In the genomic region with DNA sequence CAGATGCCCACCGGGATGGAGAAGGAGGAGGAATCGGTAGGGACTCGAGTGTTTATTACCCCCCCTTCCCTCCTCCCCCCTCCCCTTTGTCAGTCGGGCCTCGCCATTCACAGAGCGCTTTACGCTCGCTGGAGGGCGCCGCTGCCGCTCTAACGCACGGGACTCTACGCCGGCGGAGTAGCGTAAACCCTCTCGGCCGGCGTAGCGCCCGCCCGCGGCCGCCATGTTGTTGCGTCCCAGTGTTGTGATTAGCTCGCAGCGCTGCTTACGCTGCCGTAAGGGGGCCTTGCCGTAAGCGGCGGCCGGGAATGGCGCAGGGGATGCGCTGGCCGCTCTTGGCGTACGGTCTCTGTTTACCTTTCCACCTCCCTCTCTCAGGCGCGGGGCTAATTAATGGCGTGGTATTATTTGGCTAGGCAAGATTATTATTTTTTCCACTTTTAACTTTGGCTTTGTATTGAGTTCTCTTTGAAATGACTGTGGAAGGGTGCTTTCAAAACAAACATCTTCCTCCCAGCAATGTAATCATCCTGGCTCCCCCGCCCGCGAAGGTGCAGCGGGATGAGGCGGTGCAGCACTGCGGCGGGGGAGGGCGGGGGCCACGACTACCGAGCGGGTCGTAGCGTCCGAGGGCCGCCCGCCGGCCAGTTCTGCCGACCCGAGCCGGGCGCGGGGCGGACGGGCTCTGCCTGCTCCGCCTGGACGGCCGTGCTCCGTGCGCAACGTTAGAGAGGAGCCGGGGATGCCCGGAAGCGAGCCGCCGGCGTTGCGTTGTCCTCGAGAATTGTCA, we compare ENCODE assay signal across 8 cellular contexts. TPM values are rescaled to one million over a fixed set of nuclear protein-coding genes. Genes with fewer than 3 reads are reported as not detected.
DNase-seq lines count a peak whose midpoint lies in the region; ATAC-seq and TF ChIP-seq lines count a peak whose summit lies in the region.

No MANE protein-coding gene starts in this region.

- 0 to 1% methylated on average over 35 to 75 of the region's 80 CpGs for WGBS in testis, 2 donors

- POLR2A ChIA-PET in GM10248 (lab: Yijun Ruan, JAX): interaction anchor here (0.6 to 0.7 kb wide), 3 partner anchors 47 to 1340 kb away, joined by 3 to 6 read pairs (median 4); no protein-coding TSS in a partner anchor

- ATAC-seq in HG02678 (IDR thresholded peaks at IDR 0.05; ENCODE audit: unreplicated experiment): peak; percentile 48
- peak; percentile 95 for ATAC-seq in omental fat pad (ENCODE audit: low FRiP score)

- H3K27me3 Mint-ChIP-seq in activated naive CD8-positive, alpha-beta T cell treated with anti-CD3 and anti-CD28 coated beads for 36 hours: no peaks in the 10 kb centered on the region
- H3K27me3 Mint-ChIP-seq in glutamatergic neuron (ENCODE audit: unreplicated experiment): peaks cover 10% of the 10 kb centered on the region

- intact Hi-C loops in testis (cut with DNase I; ENCODE audit: low total_unique reads): no loop called here

- no peaks in the 10 kb centered on the region for H3K36me3 ChIP-seq in testis (ENCODE audit: low read depth, missing control alignments)

- no peaks in the 10 kb centered on the region for H3K9me3 ChIP-seq in testis

- no peak for TF ChIP-seq POLR2A in testis (IDR thresholded peaks at IDR 0.05)

- H3K36me3 Mint-ChIP-seq in activated naive CD8-positive, alpha-beta T cell treated with anti-CD3 and anti-CD28 coated beads for 36 hours: peaks cover 10% of the 10 kb centered on the region
- H3K36me3 Mint-ChIP-seq in glutamatergic neuron (ENCODE audit: unreplicated experiment): no peaks in the 10 kb centered on the region

- H3K27ac Mint-ChIP-seq in activated naive CD8-positive, alpha-beta T cell treated with anti-CD3 and anti-CD28 coated beads for 36 hours: peak overlapping the region; percentile 96
- H3K27ac Mint-ChIP-seq in glutamatergic neuron (ENCODE audit: unreplicated experiment): peak overlapping the region; percentile 98

- peak overlapping the region; percentile 98 to 100 for H3K27ac ChIP-seq in testis

- no peaks in the 10 kb centered on the region for H3K9me3 Mint-ChIP-seq in activated naive CD8-positive, alpha-beta T cell treated with anti-CD3 and anti-CD28 coated beads for 36 hours
- peaks cover 10% of the 10 kb centered on the region for H3K9me3 Mint-ChIP-seq in glutamatergic neuron (ENCODE audit: unreplicated experiment)

- H3K4me3 ChIP-seq in testis: peak overlapping the region; percentile 78 to 99

- TF ChIP-seq CTCF in GM10248 (IDR thresholded peaks at IDR 0.05; ENCODE audit: control extremely low read depth, extremely low read depth, low read depth, missing control alignments) (peak; percentile 52), glutamatergic neuron (IDR thresholded peaks at IDR 0.05; ENCODE audit: partially characterized antibody, unreplicated experiment) (peak; percentile 26), omental fat pad (IDR thresholded peaks at IDR 0.05) (no peak), testis (IDR thresholded peaks at IDR 0.05) (peak; percentile 24 to 40 (median 27))

- peak overlapping the region; percentile 90 for H3K4me3 Mint-ChIP-seq in activated naive CD8-positive, alpha-beta T cell treated with anti-CD3 and anti-CD28 coated beads for 36 hours
- H3K4me3 Mint-ChIP-seq in glutamatergic neuron (ENCODE audit: unreplicated experiment): peak overlapping the region; percentile 97

- no peaks in the 10 kb centered on the region for H3K27me3 ChIP-seq in testis

- CTCF ChIA-PET in GM10248 (lab: Yijun Ruan, JAX): interaction anchor here (0.6 to 1.4 kb wide), 4 partner anchors 10 to 136 kb away, joined by 3 to 4 read pairs (median 4); no protein-coding TSS in a partner anchor

- H3K4me1 ChIP-seq in testis: peaks cover 18% of the 10 kb centered on the region

- DNase-seq in GM10248 (ENCODE audit: extremely low spot score) (peak; percentile 84), NCI-H1105 (lab: John Stamatoyannopoulos, UW) (peak; percentile 90), SKM-1 (lab: John Stamatoyannopoulos, UW; ENCODE audit: unreplicated experiment) (peak; percentile 81), glutamatergic neuron (peak; percentile 93), omental fat pad (ENCODE audit: low spot score) (peak; percentile 83), testis (peak; percentile 96)
- DNase-seq in activated naive CD8-positive, alpha-beta T cell treated with anti-CD3 and anti-CD28 coated beads for 36 hours: peak; percentile 90

- H3K4me1 Mint-ChIP-seq in activated naive CD8-positive, alpha-beta T cell treated with anti-CD3 and anti-CD28 coated beads for 36 hours: peaks cover 39% of the 10 kb centered on the region
- H3K4me1 Mint-ChIP-seq in glutamatergic neuron (ENCODE audit: low read depth, unreplicated experiment): peaks cover 11% of the 10 kb centered on the region

RNA-seq across cellular contexts. Expression of a gene that starts 0.8 kb away (rescaled TPM):
- total RNA-seq in activated naive CD8-positive, alpha-beta T cell treated with anti-CD3 and anti-CD28 coated beads for 36 hours: 10 to 100 TPM; 23.9 to 28.5 TPM
- total RNA-seq in glutamatergic neuron (ENCODE audit: unreplicated experiment): 40.9 TPM
- total RNA-seq in omental fat pad: 10 to 100 TPM; 23.2 to 36.9 (median 28.7) TPM
- 10 to 100 TPM; 41.7 to 53.1 TPM for total RNA-seq in testis
- 22.5 TPM for polyA plus RNA-seq in testis (ENCODE audit: insufficient read depth, low read depth, low replicate concordance)

Comparison
In these comparisons a context has a peak if more than half of its experiments do, and no peak if none do; other contexts are left out.
1. Peak in every context shown above with its lines: DNase-seq, ATAC-seq, H3K4me3 ChIP-seq and H3K27ac ChIP-seq.
2. CTCF ChIP-seq: peak in GM10248 (single experiment), glutamatergic neuron (single experiment) and testis (3 of 3); none in omental fat pad (0 of 3).